In the genomic region with DNA sequence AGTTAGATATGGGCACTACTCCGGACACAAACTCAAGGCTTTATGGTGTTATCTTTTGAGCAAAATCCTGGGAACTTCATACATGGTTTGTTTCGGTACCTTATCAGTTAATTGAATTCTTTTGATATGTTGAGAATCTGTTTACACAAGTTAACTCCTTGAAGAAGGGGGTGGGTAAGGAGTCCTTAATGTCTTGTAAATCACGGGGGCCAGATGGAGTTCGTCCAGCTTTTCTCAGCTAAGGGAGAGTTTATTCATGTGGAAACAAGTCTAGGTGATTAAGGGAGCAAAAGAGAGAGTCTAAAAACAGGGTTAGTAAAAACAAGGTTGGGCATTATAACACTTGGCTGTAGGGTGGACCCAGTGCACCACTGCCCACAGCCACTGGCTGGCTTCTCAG, we compare ENCODE assay signal across 28 cellular contexts.
"Had no signal": no experiment of that assay in that cellular context is flagged by ENCODE, and none has a peak within 500 bp of the region (broad histone marks: within the 10 kb centered on the region; RNA-seq: fewer than 3 reads in every experiment).

No MANE protein-coding gene starts in this region.

- DNase-seq: dermis blood vessel endothelial cell; effector memory CD4-positive, alpha-beta T cell; head of caudate nucleus; kidney glomerular epithelial cell; left colon; mesenchymal stem cell; mucosa of descending colon; naive B cell; pancreas; retina; right lobe of liver; small intestine; stimulated activated CD4-positive, alpha-beta T cell treated with anti-CD3 and anti-CD28 coated beads, Interleukin-15, amount 100 ng/mL, for 24 hours; stimulated activated CD4-positive, alpha-beta T cell treated with anti-CD3 and anti-CD28 coated beads, Interleukin-4, amount 100 ng/mL, for 1 hour; stimulated activated CD8-positive, alpha-beta memory T cell treated with anti-CD3 and anti-CD28 coated beads, Interleukin-4, amount 100 ng/mL, for 48 hours; stimulated activated naive CD4-positive, alpha-beta T cell treated with Interleukin-2 at 50 U/mL for 16 hours; stomach; tibial artery had no signal

- H3K36me3 ChIP-seq: neutrophil, pancreas, right lobe of liver, stomach, tibial artery had no signal

- H3K27me3 ChIP-seq: neutrophil, pancreas, right lobe of liver, stomach had no signal

- H3K27ac Mint-ChIP-seq: mesothelial cell of epicardium; naive B cell; natural killer cell treated with Interleukin-12 subunit alpha and Interleukin-12 subunit beta and Interleukin-15 and Interleukin-18, amount 100 ng/mL, for 72 hours; type B pancreatic cell had no signal

- H3K4me3 Mint-ChIP-seq: mesothelial cell of epicardium; naive B cell; natural killer cell treated with Interleukin-12 subunit alpha and Interleukin-12 subunit beta and Interleukin-15 and Interleukin-18, amount 100 ng/mL, for 72 hours; neural crest cell; type B pancreatic cell had no signal

- H3K4me3 ChIP-seq: coronary artery, lung, mucosa of descending colon, pancreas, right lobe of liver, stomach, tibial artery had no signal

- H3K27me3 Mint-ChIP-seq: type B pancreatic cell had no signal

- H3K27ac ChIP-seq: coronary artery, neutrophil, pancreas, right lobe of liver, stomach, tibial artery had no signal

- ATAC-seq: left colon; mucosa of descending colon; natural killer cell treated with Interleukin-12 subunit alpha and Interleukin-12 subunit beta and Interleukin-15 and Interleukin-18, amount 100 ng/mL, for 72 hours; right lobe of liver had no signal

- H3K36me3 Mint-ChIP-seq: mesothelial cell of epicardium; naive B cell; natural killer cell treated with Interleukin-12 subunit alpha and Interleukin-12 subunit beta and Interleukin-15 and Interleukin-18, amount 100 ng/mL, for 72 hours; type B pancreatic cell had no signal

- H3K4me1 ChIP-seq: right lobe of liver had no signal

- H3K9me3 ChIP-seq: mucosa of descending colon, neutrophil, pancreas, right lobe of liver, tibial artery had no signal

- FAIRE-seq: endometrium, frontal cortex, islet of Langerhans, pancreas, small intestine had no signal

- H3K9me3 Mint-ChIP-seq: natural killer cell treated with Interleukin-12 subunit alpha and Interleukin-12 subunit beta and Interleukin-15 and Interleukin-18, amount 100 ng/mL, for 72 hours; type B pancreatic cell had no signal
